Comparison of ENCODE assay signal across 11 cellular contexts in genomic region chr11:18768472-18768901, GRCh38. TPM values are rescaled to one million over a fixed set of nuclear protein-coding genes. Genes with fewer than 3 reads are reported as not detected.
DNase-seq lines count a peak whose midpoint lies in the region; ATAC-seq and TF ChIP-seq lines count a peak whose summit lies in the region.
"Had no signal": no experiment of that assay in that cellular context is flagged by ENCODE, and none has a peak within 500 bp of the region (broad histone marks: within the 10 kb centered on the region; RNA-seq: fewer than 3 reads in every experiment).

No MANE protein-coding gene starts in this region.

- no peak overlapping the region for H2AFZ ChIP-seq in trophoblast cell (ENCODE audit: insufficient read depth, low read length, poor library complexity)

- H3K4me3 ChIP-seq in heart left ventricle (no peak overlapping the region), right atrium auricular region (no peak overlapping the region), esophagus muscularis mucosa (no peak overlapping the region), trophoblast cell (ENCODE audit: low read depth, low read length) (no peak overlapping the region)
- H3K4me3 ChIP-seq: BLaER1 had no signal

- no peak for TF ChIP-seq EP300 in esophagus muscularis mucosa (IDR thresholded peaks at IDR 0.05)

- H3K9ac ChIP-seq in trophoblast cell (ENCODE audit: low read length) = no peak overlapping the region
- H3K9ac ChIP-seq: BLaER1 had no signal

- TF ChIP-seq CTCF in heart left ventricle (IDR thresholded peaks at IDR 0.05) (no peak), right atrium auricular region (IDR thresholded peaks at IDR 0.05) (no peak), esophagus muscularis mucosa (IDR thresholded peaks at IDR 0.05) (no peak)

- H3K4ac ChIP-seq in trophoblast cell (ENCODE audit: low read depth, low read length) = no peak overlapping the region

- DNase-seq in heart left ventricle (no peak), right atrium auricular region (ENCODE audit: low spot score) (no peak), NOMO-1 (lab: John Stamatoyannopoulos, UW; ENCODE audit: unreplicated experiment in 2 of 2) (peak; percentile 39 to 72), esophagus muscularis mucosa (ENCODE audit: extremely low spot score) (no peak), substantia nigra (lab: John Stamatoyannopoulos, UW) (no peak), trophoblast cell (no peak)
- DNase-seq: T-helper 9 cell had no signal

- no peak overlapping the region for H3K23ac ChIP-seq in trophoblast cell (ENCODE audit: low read length)

- 60 to 72% (median 71%) methylated on average over 4 of the region's 4 CpGs for WGBS in heart left ventricle, 4 donors
- WGBS in esophagus muscularis mucosa = 61% methylated on average over 4 of the region's 4 CpGs
- no CpG with 5 or more reads among the region's 4 CpGs for WGBS in trophoblast cell (ENCODE audit: extremely low coverage, insufficient coverage, insufficient read length)

- H3K27ac ChIP-seq in heart left ventricle (no peak overlapping the region), right atrium auricular region (no peak overlapping the region), temporal lobe (ENCODE audit: low read depth, low read length) (peak overlapping the region; percentile 36), esophagus muscularis mucosa (replicated peaks in 1 of 4) (no peak overlapping the region), substantia nigra (ENCODE audit: low read depth, low read length, poor library complexity, severe bottlenecking) (no peak overlapping the region), trophoblast cell (ENCODE audit: low read depth, low read length) (no peak overlapping the region)
- H3K27ac ChIP-seq: BLaER1 had no signal

- no peak overlapping the region for H2BK5ac ChIP-seq in trophoblast cell (ENCODE audit: low read depth, low read length, poor library complexity)

- H3K18ac ChIP-seq in trophoblast cell (ENCODE audit: low read length) = no peak overlapping the region

- H3K36me3 ChIP-seq in heart left ventricle (no peaks in the 10 kb centered on the region), right atrium auricular region (no peaks in the 10 kb centered on the region), esophagus muscularis mucosa (no peaks in the 10 kb centered on the region), trophoblast cell (ENCODE audit: control insufficient read depth in 1 of 2, insufficient read depth in 2 of 2, low read length in 2 of 2) (no peaks in the 10 kb centered on the region)
- H3K36me3 ChIP-seq: BLaER1 had no signal

- H2BK12ac ChIP-seq in trophoblast cell (ENCODE audit: low read length) = no peak overlapping the region

- no peak overlapping the region for H4K12ac ChIP-seq in trophoblast cell (ENCODE audit: low read depth, low read length)

- TF ChIP-seq POLR2A in heart left ventricle (IDR thresholded peaks at IDR 0.05) (no peak), esophagus muscularis mucosa (IDR thresholded peaks at IDR 0.05; ENCODE audit: low read depth) (no peak)

- no peaks in the 10 kb centered on the region for H3K79me2 ChIP-seq in trophoblast cell (ENCODE audit: control insufficient read depth, insufficient read depth, low read length, poor library complexity)

- intact Hi-C loops in heart left ventricle (cut with DNase I) (loop anchor here in 2 of 10 donors (10.0 kb wide), 2 partner anchors 654 to 774 kb away; no protein-coding TSS in a partner anchor), esophagus muscularis mucosa (cut with DNase I) (no loop called here)

- no peak overlapping the region for H3K14ac ChIP-seq in trophoblast cell (ENCODE audit: low read length)

- no peaks in the 10 kb centered on the region for H3K79me1 ChIP-seq in trophoblast cell (ENCODE audit: low read length)

- H2AK5ac ChIP-seq in trophoblast cell (ENCODE audit: low read length) = no peak overlapping the region

- H4K91ac ChIP-seq in trophoblast cell (ENCODE audit: low read depth, low read length) = no peak overlapping the region

- no peak overlapping the region for H4K8ac ChIP-seq in trophoblast cell (ENCODE audit: low read depth, low read length)

- H3K9me3 ChIP-seq in heart left ventricle (no peaks in the 10 kb centered on the region), right atrium auricular region (no peaks in the 10 kb centered on the region), esophagus muscularis mucosa (no peaks in the 10 kb centered on the region), trophoblast cell (ENCODE audit: insufficient read depth, low read depth, low read length) (no peaks in the 10 kb centered on the region)
- H3K9me3 ChIP-seq: BLaER1 had no signal

- H3K27me3 ChIP-seq in heart left ventricle = no peaks in the 10 kb centered on the region
- no peaks in the 10 kb centered on the region for H3K27me3 ChIP-seq in right atrium auricular region
- peaks cover 0 to 25% (median 0%) of the 10 kb centered on the region in 4 donors for H3K27me3 ChIP-seq in esophagus muscularis mucosa
- H3K27me3 ChIP-seq in trophoblast cell (ENCODE audit: insufficient read depth, low read length) = no peaks in the 10 kb centered on the region
- H3K27me3 ChIP-seq: BLaER1 had no signal

- peaks cover 0 to 15% (median 0%) of the 10 kb centered on the region in 12 donors for H3K4me1 ChIP-seq in heart left ventricle
- peaks cover 0 to 14% of the 10 kb centered on the region in 2 donors for H3K4me1 ChIP-seq in right atrium auricular region
- H3K4me1 ChIP-seq in esophagus muscularis mucosa = no peaks in the 10 kb centered on the region
- H3K4me1 ChIP-seq in trophoblast cell (ENCODE audit: control insufficient read depth in 1 of 2, insufficient read depth in 2 of 2, low read length in 2 of 2) = no peaks in the 10 kb centered on the region

- no peak overlapping the region for H3K4me2 ChIP-seq in trophoblast cell (ENCODE audit: low read length)
- H3K4me2 ChIP-seq: BLaER1 had no signal

- ATAC-seq in heart left ventricle (peak in 3 of 4 donors; percentile 46 to 65 (median 51)), HG02852 (IDR thresholded peaks at IDR 0.05; ENCODE audit: unreplicated experiment) (peak; percentile 81)

- H2BK120ac ChIP-seq in trophoblast cell (ENCODE audit: insufficient read depth, low read length, poor library complexity) = no peak overlapping the region

RNA-seq across cellular contexts. Expression of gene PTPN5, which starts 23.1 kb away (rescaled TPM):
- total RNA-seq in heart left ventricle (10 to 100 TPM in 1 of 9 donors, 1 to 10 TPM in 8; 2.3 to 18.5 (median 5.8) TPM), right atrium auricular region (1 to 10 TPM; 1.4 to 5.3 TPM), temporal lobe (24.6 TPM), esophagus muscularis mucosa (1 to 10 TPM; 1.2 to 4.1 (median 3.0) TPM)
- 1 to 10 TPM; 4.7 to 5.4 TPM for polyA plus RNA-seq in heart left ventricle
- polyA plus RNA-seq in trophoblast cell (2013) = 0.67 and 0.74 TPM in 2 replicates
- total RNA-seq: lung microvascular endothelial cell had no signal

RNA-seq across cellular contexts. Expression of gene IGSF22, which starts 42.5 kb away (rescaled TPM):
- total RNA-seq in heart left ventricle (1 to 10 TPM in 3 of 9 donors, under 1 TPM in 6; 0.32 to 1.2 (median 0.82) TPM), right atrium auricular region (under 1 TPM in 1 of 2 donors, not detected in 1; 0.39 TPM), temporal lobe (under 0.01 TPM), esophagus muscularis mucosa (under 1 TPM in 2 of 4 donors, not detected in 2; 0.17 to 0.23 TPM)
- polyA plus RNA-seq in heart left ventricle = under 1 TPM; 0.24 to 0.50 TPM
- polyA plus RNA-seq in trophoblast cell (2013) = 0.01 TPM in 2 replicates

Comparison
In these comparisons a context has a peak if more than half of its experiments do, and no peak if none do; other contexts are left out.
1. DNase-seq: peak in NOMO-1 (2 of 2); none in heart left ventricle (0 of 5), right atrium auricular region (single experiment), esophagus muscularis mucosa (single experiment), substantia nigra (0 of 49) and trophoblast cell (0 of 2).